9 cellular contexts compared by ENCODE assay signal in the genomic region with DNA sequence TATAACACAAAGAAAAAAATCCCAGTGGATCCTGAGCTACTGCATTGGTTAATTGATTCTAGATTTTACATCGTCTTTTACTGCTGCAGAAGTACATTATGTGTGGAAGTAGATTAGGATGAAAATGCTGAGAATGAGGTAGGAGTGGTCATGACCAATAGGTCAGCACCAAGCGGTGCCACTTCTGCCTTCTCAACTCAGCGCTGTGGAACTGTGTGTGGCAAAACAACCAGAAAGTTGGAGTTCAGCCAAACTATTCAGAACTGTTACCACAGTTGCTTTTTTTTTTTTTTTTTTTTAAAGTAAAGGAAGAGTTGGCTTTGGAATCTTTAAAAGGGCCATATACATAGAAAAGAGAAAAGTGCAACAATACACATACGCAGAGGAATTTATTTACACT. TPM values are rescaled to one million over a fixed set of nuclear protein-coding genes. Genes with fewer than 3 reads are reported as not detected.
DNase-seq lines count a peak whose midpoint lies in the region; ATAC-seq and TF ChIP-seq lines count a peak whose summit lies in the region.
"Had no signal": no experiment of that assay in that cellular context is flagged by ENCODE, and none has a peak within 500 bp of the region (broad histone marks: within the 10 kb centered on the region; RNA-seq: fewer than 3 reads in every experiment).

No MANE protein-coding gene starts in this region.

- peaks cover 0 to 6% (median 0%) of the 10 kb centered on the region in 3 donors for H3K9me3 ChIP-seq in body of pancreas
- H3K9me3 ChIP-seq in lower lobe of right lung: peaks cover 4% of the 10 kb centered on the region
- no peaks in the 10 kb centered on the region for H3K9me3 ChIP-seq in CD4-positive, alpha-beta T cell (ENCODE audit: control insufficient read depth, low read length)

- peaks cover 19% of the 10 kb centered on the region for H3K4me1 Mint-ChIP-seq in CD4-positive, alpha-beta T cell (ENCODE audit: low read depth)

- no peaks in the 10 kb centered on the region for H3K9me3 Mint-ChIP-seq in CD4-positive, alpha-beta T cell
- H3K9me3 Mint-ChIP-seq: activated naive CD8-positive, alpha-beta T cell treated with anti-CD3 and anti-CD28 coated beads for 36 hours had no signal

- intact Hi-C loops in body of pancreas (cut with DNase I): no loop called here
- intact Hi-C loops in lower lobe of right lung (cut with DNase I): no loop called here
- intact Hi-C loops in dorsolateral prefrontal cortex (cut with DNase I): loop anchor here in 1 of 2 donors (10.0 kb wide), 1 partner anchor 92 kb away; no protein-coding TSS in a partner anchor
- intact Hi-C loops in CD4-positive, alpha-beta T cell (cut with DNase I, micrococcal nuclease): no loop called here

- H3K27me3 ChIP-seq in body of pancreas: no peaks in the 10 kb centered on the region
- H3K27me3 ChIP-seq in lower lobe of right lung (ENCODE audit: low read depth): no peaks in the 10 kb centered on the region
- H3K27me3 ChIP-seq in dorsolateral prefrontal cortex: no peaks in the 10 kb centered on the region
- no peaks in the 10 kb centered on the region for H3K27me3 ChIP-seq in CD4-positive, alpha-beta T cell (ENCODE audit: control insufficient read depth, insufficient read depth, low read length)

- WGBS in body of pancreas, 2 donors: 32 to 47% methylated on average over 4 of the region's 4 CpGs

- H3K36me3 Mint-ChIP-seq in CD4-positive, alpha-beta T cell (ENCODE audit: low read depth): peaks cover 10% of the 10 kb centered on the region

- H3K4me1 ChIP-seq in body of pancreas (no peaks in the 10 kb centered on the region), lower lobe of right lung (no peaks in the 10 kb centered on the region)

- H3K27me3 Mint-ChIP-seq in CD4-positive, alpha-beta T cell: no peaks in the 10 kb centered on the region
- H3K27me3 Mint-ChIP-seq: activated naive CD8-positive, alpha-beta T cell treated with anti-CD3 and anti-CD28 coated beads for 36 hours had no signal

- POLR2A ChIA-PET in CD4-positive, alpha-beta T cell (lab: Charles Lee): interaction anchor here (0.7 kb wide), 1 partner anchor 119 kb away, joined by 3 read pairs; no protein-coding TSS in a partner anchor

- TF ChIP-seq POLR2A in body of pancreas (IDR thresholded peaks at IDR 0.05): no peak

- DNase-seq in DMS53 treated with DMSO at 0.1 percent for 48 hours (lab: John Stamatoyannopoulos, UW; ENCODE audit: unreplicated experiment) (peak; percentile 20), NCI-H146 (lab: John Stamatoyannopoulos, UW) (peak; percentile 62), body of pancreas (peak in 3 of 4 donors; percentile 20 to 35 (median 23)), lower lobe of right lung (peak; percentile 50), dorsolateral prefrontal cortex (no peak)
- DNase-seq in CD4-positive, alpha-beta T cell: no peak
- DNase-seq: activated naive CD8-positive, alpha-beta T cell treated with anti-CD3 and anti-CD28 coated beads for 36 hours had no signal

- no peak for TF ChIP-seq CTCF in body of pancreas (IDR thresholded peaks at IDR 0.05)
- no peak for TF ChIP-seq CTCF in lower lobe of right lung (IDR thresholded peaks at IDR 0.05)
- TF ChIP-seq CTCF in dorsolateral prefrontal cortex (IDR thresholded peaks at IDR 0.05 in 54 of 56, conservative IDR thresholded peaks at IDR 0.05 in 2 of 56; ENCODE audit: low read depth in 1 of 56, partially characterized antibody in 56 of 56): no peak
- no peak for TF ChIP-seq CTCF in CD4-positive, alpha-beta T cell (IDR thresholded peaks at IDR 0.05)

- ATAC-seq in body of pancreas (no peak), lower lobe of right lung (peak; percentile 65 to 71), HG03135 (IDR thresholded peaks at IDR 0.05; ENCODE audit: unreplicated experiment) (no peak), GM21528 (IDR thresholded peaks at IDR 0.05; ENCODE audit: low FRiP score, unreplicated experiment) (no peak)
- ATAC-seq in CD4-positive, alpha-beta T cell (ENCODE audit: poor library complexity): no peak

- no peak overlapping the region for H3K27ac Mint-ChIP-seq in CD4-positive, alpha-beta T cell
- H3K27ac Mint-ChIP-seq: activated naive CD8-positive, alpha-beta T cell treated with anti-CD3 and anti-CD28 coated beads for 36 hours had no signal

- H3K4me3 ChIP-seq in body of pancreas (no peak overlapping the region), lower lobe of right lung (no peak overlapping the region), dorsolateral prefrontal cortex (no peak overlapping the region)

- no peak overlapping the region for H3K4me3 Mint-ChIP-seq in CD4-positive, alpha-beta T cell
- H3K4me3 Mint-ChIP-seq: activated naive CD8-positive, alpha-beta T cell treated with anti-CD3 and anti-CD28 coated beads for 36 hours had no signal

- H3K36me3 ChIP-seq in body of pancreas (replicated peaks in 1 of 2; ENCODE audit: insufficient read depth in 1 of 2, low read depth in 2 of 2) (no peaks in the 10 kb centered on the region), lower lobe of right lung (no peaks in the 10 kb centered on the region)

- H3K27ac ChIP-seq in body of pancreas (no peak overlapping the region), lower lobe of right lung (no peak overlapping the region), dorsolateral prefrontal cortex (no peak overlapping the region)
- H3K27ac ChIP-seq in CD4-positive, alpha-beta T cell (ENCODE audit: low read depth, low read length): no peak overlapping the region

- CTCF ChIA-PET in CD4-positive, alpha-beta T cell (lab: Charles Lee): no interaction called here

RNA-seq across cellular contexts. Expression of a gene that starts 24.2 kb away (rescaled TPM):
- 1 to 10 TPM; 5.2 to 5.3 TPM for total RNA-seq in body of pancreas
- 1.8 TPM for total RNA-seq in lower lobe of right lung
- total RNA-seq in dorsolateral prefrontal cortex: 1 to 10 TPM; 2.0 to 6.2 (median 4.0) TPM
- 1 to 10 TPM in 1 of 2 experiments, under 1 TPM in 1; 0.73 to 1.0 TPM for total RNA-seq in CD4-positive, alpha-beta T cell

Comparison
In these comparisons a context has a peak if more than half of its experiments do, and no peak if none do; other contexts are left out.
1. DNase-seq: peak in DMS53 treated with DMSO at 0.1 percent for 48 hours (single experiment), NCI-H146 (single experiment), body of pancreas (3 of 4) and lower lobe of right lung (single experiment); none in dorsolateral prefrontal cortex (0 of 10) and CD4-positive, alpha-beta T cell (0 of 10).
2. ATAC-seq: peak in lower lobe of right lung (2 of 2); none in body of pancreas (single experiment), HG03135 (single experiment), GM21528 (single experiment) and CD4-positive, alpha-beta T cell (single experiment).